Comparison of ENCODE assay signal across 18 cellular contexts in genomic region chr2:232925769-232926163, GRCh38. TPM values are rescaled to one million over a fixed set of nuclear protein-coding genes. Genes with fewer than 3 reads are reported as not detected.
DNase-seq lines count a peak whose midpoint lies in the region; ATAC-seq and TF ChIP-seq lines count a peak whose summit lies in the region.
"Had no signal": no experiment of that assay in that cellular context is flagged by ENCODE, and none has a peak within 500 bp of the region (broad histone marks: within the 10 kb centered on the region; RNA-seq: fewer than 3 reads in every experiment).

No MANE protein-coding gene starts in this region.

- H3K36me3 Mint-ChIP-seq in glutamatergic neuron (ENCODE audit: unreplicated experiment) (peaks cover 8% of the 10 kb centered on the region), nephron (ENCODE audit: low read depth) (no peaks in the 10 kb centered on the region)

- ATAC-seq in GM21528 (IDR thresholded peaks at IDR 0.05; ENCODE audit: low FRiP score, unreplicated experiment) (no peak), HG03521 (IDR thresholded peaks at IDR 0.05; ENCODE audit: unreplicated experiment) (no peak)
- ATAC-seq: GM12878 had no signal

- TF ChIP-seq CTCF in glutamatergic neuron (IDR thresholded peaks at IDR 0.05; ENCODE audit: partially characterized antibody, unreplicated experiment) (no peak), nephron (IDR thresholded peaks at IDR 0.05; ENCODE audit: unreplicated experiment in 3 of 3) (no peak)

- H3K27ac Mint-ChIP-seq in glutamatergic neuron (ENCODE audit: unreplicated experiment) (no peak overlapping the region), nephron (no peak overlapping the region)
- H3K27ac Mint-ChIP-seq: GM23338 had no signal

- H3K4me1 Mint-ChIP-seq in glutamatergic neuron (ENCODE audit: low read depth, unreplicated experiment) = peaks cover 8% of the 10 kb centered on the region
- H3K4me1 Mint-ChIP-seq in nephron = peaks cover 25% of the 10 kb centered on the region

- H3K27me3 Mint-ChIP-seq in glutamatergic neuron (ENCODE audit: unreplicated experiment) = peaks cover 22% of the 10 kb centered on the region
- peaks cover 80% of the 10 kb centered on the region for H3K27me3 Mint-ChIP-seq in nephron (ENCODE audit: low read depth)

- H3K4me3 Mint-ChIP-seq in glutamatergic neuron (ENCODE audit: unreplicated experiment) (no peak overlapping the region), nephron (peak overlapping the region; percentile 32 to 89 (median 54))

- DNase-seq in NCI-H82 (lab: John Stamatoyannopoulos, UW) (peak; percentile 28), NCI-H82 treated with DMSO at 0.1 percent for 48 hours (lab: John Stamatoyannopoulos, UW; ENCODE audit: unreplicated experiment) (no peak), glutamatergic neuron (peak; percentile 35), COLO668 (lab: John Stamatoyannopoulos, UW; ENCODE audit: unreplicated experiment) (no peak), globus pallidus (ENCODE audit: low spot score) (no peak)
- DNase-seq: 8988T, Caco-2, GF-D8, NCI-H1105, NCI-H1694, NCI-H2081 treated with DMSO at 0.1 percent for 48 hours, NCI-H510A, NCI-H774 had no signal

- peaks cover 6% of the 10 kb centered on the region for H3K9me3 Mint-ChIP-seq in glutamatergic neuron (ENCODE audit: unreplicated experiment)
- peaks cover 7% of the 10 kb centered on the region for H3K9me3 Mint-ChIP-seq in nephron

RNA-seq across cellular contexts. Expression of gene SNORC, which starts 55.7 kb away (rescaled TPM):
- total RNA-seq in glutamatergic neuron (ENCODE audit: unreplicated experiment) = 2.4 TPM

Comparison
In these comparisons a context has a peak if more than half of its experiments do, and no peak if none do; other contexts are left out.
1. DNase-seq: peak in NCI-H82 (single experiment) and glutamatergic neuron (single experiment); none in NCI-H82 treated with DMSO at 0.1 percent for 48 hours (single experiment), COLO668 (single experiment) and globus pallidus (single experiment).